Comparison of ENCODE assay signal across 8 cellular contexts in the genomic region with DNA sequence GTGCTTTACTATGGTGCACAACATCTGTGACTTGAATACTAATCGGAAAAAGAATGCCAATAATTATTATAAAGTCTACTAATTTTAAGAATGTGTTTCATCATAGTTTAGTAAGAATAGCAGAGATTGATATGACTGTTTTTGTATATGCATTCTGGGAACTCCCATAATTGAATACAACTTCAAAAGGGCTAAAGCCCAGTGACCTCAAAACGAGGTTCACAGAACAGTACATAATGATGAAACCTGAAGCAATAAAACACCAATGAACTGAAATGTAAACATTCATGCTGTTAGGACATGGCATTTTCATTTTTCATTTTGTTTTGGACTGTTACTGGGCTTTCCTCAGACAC. TPM values are rescaled to one million over a fixed set of nuclear protein-coding genes. Genes with fewer than 3 reads are reported as not detected.
DNase-seq lines count a peak whose midpoint lies in the region; ATAC-seq, FAIRE-seq and TF ChIP-seq lines count a peak whose summit lies in the region.

No MANE protein-coding gene starts in this region.

- peak overlapping the region; percentile 44 to 71; a peak in 3 of 4 replicates for H3K27ac ChIP-seq in SK-N-SH (ENCODE audit: low read depth in 2 of 2, low read length in 1 of 2)
- no peak overlapping the region for H3K27ac ChIP-seq in HUES64 (ENCODE audit: low read depth, low read length)
- peak overlapping the region; percentile 73 for H3K27ac ChIP-seq in K562 (ENCODE audit: extremely low read depth, low read depth, low read length)
- H3K27ac ChIP-seq in right lobe of liver: peak overlapping the region; percentile 96 to 98 (median 97)
- H3K27ac ChIP-seq in vagina: peak overlapping the region; percentile 100

- H3K9me3 ChIP-seq in SK-N-SH (no peaks in the 10 kb centered on the region), HUES64 (ENCODE audit: insufficient read depth, low read depth, low read length) (no peaks in the 10 kb centered on the region), K562 (replicated peaks; ENCODE audit: control insufficient read depth, insufficient read depth, low read depth, low read length) (no peaks in the 10 kb centered on the region), right lobe of liver (no peaks in the 10 kb centered on the region), vagina (no peaks in the 10 kb centered on the region)

- H3K4me1 ChIP-seq in SK-N-SH (ENCODE audit: control insufficient read depth in 1 of 2, insufficient read depth in 2 of 2, low read depth in 1 of 2, low read length in 1 of 2) (peaks cover 0 to 2% of the 10 kb centered on the region in 2 experiments; a peak in 2 of 4 replicates), HUES64 (ENCODE audit: insufficient read depth, low read length) (peaks cover 9% of the 10 kb centered on the region), K562 (replicated peaks in 1 of 2; ENCODE audit: control insufficient read depth in 2 of 2, insufficient read depth in 2 of 2, low read length in 2 of 2) (peaks cover 0 to 20% of the 10 kb centered on the region in 2 experiments; a peak in 3 of 5 replicates), right lobe of liver (peaks cover 0 to 30% (median 12%) of the 10 kb centered on the region in 4 donors), vagina (peaks cover 26% of the 10 kb centered on the region)

- in situ Hi-C loops in K562 (cut with MboI): no loop called here

- H4K20me1 ChIP-seq in SK-N-SH (ENCODE audit: insufficient read depth) (peaks cover 13% of the 10 kb centered on the region; the same call in 1 of the 2 replicates), K562 (replicated peaks; ENCODE audit: control insufficient read depth, insufficient read depth, low read length) (no peaks in the 10 kb centered on the region)

- H3F3A ChIP-seq in SK-N-SH (replicated peaks; ENCODE audit: insufficient read depth): no peaks in the 10 kb centered on the region

- 32% methylated on average over 2 of the region's 2 CpGs for WGBS in SK-N-SH (ENCODE audit: low lambda C conversion rate)
- WGBS in HUES64: 33% methylated on average over 1 of the region's 2 CpGs
- 10% methylated on average over 2 of the region's 2 CpGs for WGBS in K562 (ENCODE audit: insufficient coverage, low coverage, missing lambda C conversion rate)
- 15% methylated on average over 2 of the region's 2 CpGs for WGBS in right lobe of liver (ENCODE audit: insufficient coverage, low coverage, low lambda C conversion rate, missing lambda C conversion rate)

- TF ChIP-seq CTCF in SK-N-SH (IDR thresholded peaks at IDR 0.05): no peak
- no peak for TF ChIP-seq CTCF in K562 (IDR thresholded peaks at IDR 0.05 in 2 of 3, conservative IDR thresholded peaks at IDR 0.05 in 1 of 3; ENCODE audit: insufficient read depth in 2 of 3, low read depth in 1 of 3, low read length in 3 of 3)
- no peak for TF ChIP-seq CTCF in right lobe of liver (IDR thresholded peaks at IDR 0.05)
- TF ChIP-seq CTCF in vagina (IDR thresholded peaks at IDR 0.05): no peak

- TF ChIP-seq POLR2A in K562 (conservative IDR thresholded peaks at IDR 0.05) (no peak), right lobe of liver (IDR thresholded peaks at IDR 0.05) (no peak), vagina (IDR thresholded peaks at IDR 0.05) (no peak)

- peak; percentile 54 for FAIRE-seq in K562 (lab: Jason Lieb, UNC)

- CTCF ChIA-PET in SK-N-SH (lab: Yijun Ruan, JAX): interaction anchor here (1.4 to 4.3 kb wide), 2 partner anchors 45 to 210 kb away, joined by 3 to 24 read pairs; no protein-coding TSS in a partner anchor
- CTCF ChIA-PET in K562 (lab: Yijun Ruan, JAX; ENCODE audit: low intra/inter-chr PET ratio): no interaction called here

- no peak; the same call in 2 of the 3 replicates for ATAC-seq in SK-N-SH treated with all-trans-retinoic acid at 6 μM for 48 hours
- ATAC-seq in K562: peak; percentile 31
- ATAC-seq in right lobe of liver: peak; percentile 43 to 66 (median 60)
- no peak for ATAC-seq in HG03159 (IDR thresholded peaks at IDR 0.05; ENCODE audit: unreplicated experiment)
- ATAC-seq in HG02852 (IDR thresholded peaks at IDR 0.05; ENCODE audit: unreplicated experiment): no peak

- intact Hi-C loops in K562 (cut with micrococcal nuclease): loop anchor here (5.0 kb wide), 2 partner anchors 103 to 277 kb away; partner anchors contain the start of gene HOMER1
- intact Hi-C loops in right lobe of liver (cut with DNase I): no loop called here
- intact Hi-C loops in vagina (cut with DNase I): no loop called here

- TF ChIP-seq RAD21 in SK-N-SH (IDR thresholded peaks at IDR 0.05; ENCODE audit: low read length) (no peak), K562 (CRISPR knock-in tag; conservative IDR thresholded peaks at IDR 0.05 in 1 of 2, IDR thresholded peaks at IDR 0.05 in 1 of 2) (no peak)

- H3K4me3 ChIP-seq in SK-N-SH (ENCODE audit: low read depth in 2 of 2, low read length in 1 of 2): peak overlapping the region; percentile 75 to 96
- H3K4me3 ChIP-seq in HUES64 (ENCODE audit: low read length): peak overlapping the region; percentile 90
- peak overlapping the region; percentile 52 for H3K4me3 ChIP-seq in K562
- peak overlapping the region; percentile 77 to 90 (median 80) for H3K4me3 ChIP-seq in right lobe of liver
- peak overlapping the region; percentile 92 to 98 for H3K4me3 ChIP-seq in vagina

- no peaks in the 10 kb centered on the region for H3K27me3 ChIP-seq in SK-N-SH (ENCODE audit: insufficient read depth)
- H3K27me3 ChIP-seq in HUES64 (ENCODE audit: insufficient read depth, low read length): peaks cover 25% of the 10 kb centered on the region
- H3K27me3 ChIP-seq in K562 (ENCODE audit: control insufficient read depth in 2 of 2, insufficient read depth in 2 of 2, low read length in 2 of 2): no peaks in the 10 kb centered on the region
- no peaks in the 10 kb centered on the region for H3K27me3 ChIP-seq in right lobe of liver
- H3K27me3 ChIP-seq in vagina: no peaks in the 10 kb centered on the region

- H3K4me2 ChIP-seq in SK-N-SH (peak overlapping the region; percentile 95), K562 (ENCODE audit: insufficient read depth, low read length) (peak overlapping the region; percentile 80)

- peak overlapping the region; percentile 99 for H2AFZ ChIP-seq in SK-N-SH (ENCODE audit: low read depth)
- peak overlapping the region; percentile 94 for H2AFZ ChIP-seq in K562 (ENCODE audit: low read depth, low read length)

- H3K9me1 ChIP-seq in K562 (ENCODE audit: control insufficient read depth, insufficient read depth, low read length): no peaks in the 10 kb centered on the region

- H3K9me2 ChIP-seq in SK-N-SH: no peaks in the 10 kb centered on the region

- TF ChIP-seq EP300 in SK-N-SH (IDR thresholded peaks at IDR 0.05; ENCODE audit: borderline replicate concordance in 1 of 2, low read depth in 1 of 2, low read length in 1 of 2): no peak
- TF ChIP-seq EP300 in K562 (IDR thresholded peaks at IDR 0.05; ENCODE audit: low read length): peak; percentile 88

- POLR2A ChIA-PET in SK-N-SH (lab: Yijun Ruan, JAX): no interaction called here
- POLR2A ChIA-PET in K562 (lab: Yijun Ruan, JAX): interaction anchor here (0.5 to 1.0 kb wide), 2 partner anchors 9 to 12 kb away, joined by 3 to 4 read pairs; no protein-coding TSS in a partner anchor

- H3K79me2 ChIP-seq in SK-N-SH (ENCODE audit: insufficient read depth): peaks cover 32% of the 10 kb centered on the region
- H3K79me2 ChIP-seq in K562 (ENCODE audit: control insufficient read depth, insufficient read depth, low read length): peaks cover 32% of the 10 kb centered on the region

- H3K36me3 ChIP-seq in SK-N-SH (replicated peaks in 1 of 2; ENCODE audit: control insufficient read depth in 1 of 2, insufficient read depth in 2 of 2, low read length in 1 of 2): no peaks in the 10 kb centered on the region
- no peaks in the 10 kb centered on the region for H3K36me3 ChIP-seq in HUES64 (ENCODE audit: insufficient read depth, low read length)
- no peaks in the 10 kb centered on the region for H3K36me3 ChIP-seq in K562 (ENCODE audit: control insufficient read depth, insufficient read depth, low read length)
- no peaks in the 10 kb centered on the region for H3K36me3 ChIP-seq in right lobe of liver
- no peaks in the 10 kb centered on the region for H3K36me3 ChIP-seq in vagina

- DNase-seq in SK-N-SH (no peak), K562 (ENCODE audit: extremely low read depth in 1 of 4, low spot score in 3 of 4) (peak in 1 of 4 experiments; percentile 26), right lobe of liver (no peak), vagina (ENCODE audit: extremely low spot score in 2 of 2) (no peak)

- H3K9ac ChIP-seq in SK-N-SH: peak overlapping the region; percentile 79
- H3K9ac ChIP-seq in HUES64 (ENCODE audit: low read depth, low read length): peak overlapping the region; percentile 74
- H3K9ac ChIP-seq in K562 (ENCODE audit: insufficient read depth in 1 of 2, low read depth in 2 of 2, low read length in 2 of 2): peak overlapping the region in 1 of 2 experiments; percentile 74; a peak in 2 of 4 replicates

- BruUV-seq in K562 (replicated peaks; lab: Mats Ljungman, UMichigan): no TSS peak

TF ChIP-seq in SK-N-SH, 30 proteins besides CTCF, POLR2A, EP300 and RAD21 (continues in another document):
- no peak for TF ChIP-seq YY1 (IDR thresholded peaks at IDR 0.05; ENCODE audit: low read depth)

RNA-seq across cellular contexts. Expression of gene JMY, which starts 0.7 kb away (rescaled TPM):
- polyA plus RNA-seq in SK-N-SH (2012; rRNA removed) (1.7 and 1.9 TPM in 2 replicates), K562 (2011; rRNA removed) (2.3 and 2.5 TPM in 2 replicates), K562 (2014; fragmentation: Illumina TruSeq; extraction: Trizol) (3.7 and 3.9 TPM in 2 replicates), K562 (2014; fragmentation: Nextera tagmentation; extraction: Ambion mirVana) (1 to 10 TPM; 1.1 TPM), K562 (2014; rRNA removed) (2.8 and 3.9 TPM in 2 replicates)
- 2.6 and 3.1 TPM in 2 replicates for polyA plus RNA-seq in SK-N-SH (2012; cell fraction: cytosol; rRNA removed)
- polyA plus RNA-seq in SK-N-SH (2012; cell fraction: nucleus; rRNA removed): 2.5 and 4.4 TPM in 2 replicates
- polyA plus RNA-seq in HUES64 (2013, experiment 1 of 2): 4.3 TPM
- 3.8 TPM for polyA plus RNA-seq in HUES64 (2013, experiment 2 of 2)
- total RNA-seq in K562 (2011; cell fraction: chromatin; rRNA removed; ENCODE audit: low replicate concordance): 3.2 and 10.4 TPM in 2 replicates
- total RNA-seq in K562 (2011; cell fraction: nucleolus; rRNA removed): 2.8 and 3.8 TPM in 2 replicates
- 5.1 and 7.3 TPM in 2 replicates for total RNA-seq in K562 (2011; cell fraction: nucleoplasm; rRNA removed)
- total RNA-seq in K562 (2014; rRNA removed) (4.5 and 4.7 TPM in 2 replicates), K562 (2014; rRNA removed; fragmentation: Illumina TruSeq; extraction: Trizol) (5.2 and 6.5 TPM in 2 replicates), K562 (2015; rRNA removed; fragmentation: Illumina TruSeq; extraction: Trizol) (2.3 and 2.5 TPM in 2 replicates), K562 (2021) (4.6 and 5.5 TPM in 2 replicates), right lobe of liver (1 to 10 TPM; 3.6 to 8.3 (median 6.8) TPM), vagina (12.0 TPM)
- 0.34 and 1.0 TPM in 2 replicates for polyA plus RNA-seq in K562 (2011; cell fraction: cytosol; rRNA removed)
- polyA plus RNA-seq in K562 (2011; cell fraction: nucleus; rRNA removed): 2.5 and 4.0 TPM in 2 replicates
- polyA plus RNA-seq in K562 (2012): 2.0 and 4.4 TPM in 2 replicates
- 4.7 and 6.1 TPM in 2 replicates for polyA minus RNA-seq in K562 (2011; rRNA and poly(A)+ RNA removed)
- polyA minus RNA-seq in K562 (2011; cell fraction: cytosol; rRNA and poly(A)+ RNA removed): 2.6 TPM in 2 replicates
- 3.1 and 5.4 TPM in 2 replicates for polyA minus RNA-seq in K562 (2011; cell fraction: nucleus; rRNA and poly(A)+ RNA removed)

Comparison
In these comparisons a context has a peak if more than half of its experiments do, and no peak if none do; other contexts are left out.
1. ATAC-seq: peak in K562 (single experiment) and right lobe of liver (4 of 4); none in SK-N-SH treated with all-trans-retinoic acid at 6 μM for 48 hours (single experiment), HG03159 (single experiment) and HG02852 (single experiment).
2. Of the 27 proteins assayed by ChIP-seq in both K562 and SK-N-SH: peak only in K562: EP300; only in SK-N-SH: none; in both: none; in neither: 23; mixed calls (peak in some experiments, not most) for 3.
3. Peak in every context shown above with its lines, with median percentiles within 50 percentile points of each other: H3K4me3 ChIP-seq.